9 cellular contexts compared by ENCODE assay signal in the genomic region with DNA sequence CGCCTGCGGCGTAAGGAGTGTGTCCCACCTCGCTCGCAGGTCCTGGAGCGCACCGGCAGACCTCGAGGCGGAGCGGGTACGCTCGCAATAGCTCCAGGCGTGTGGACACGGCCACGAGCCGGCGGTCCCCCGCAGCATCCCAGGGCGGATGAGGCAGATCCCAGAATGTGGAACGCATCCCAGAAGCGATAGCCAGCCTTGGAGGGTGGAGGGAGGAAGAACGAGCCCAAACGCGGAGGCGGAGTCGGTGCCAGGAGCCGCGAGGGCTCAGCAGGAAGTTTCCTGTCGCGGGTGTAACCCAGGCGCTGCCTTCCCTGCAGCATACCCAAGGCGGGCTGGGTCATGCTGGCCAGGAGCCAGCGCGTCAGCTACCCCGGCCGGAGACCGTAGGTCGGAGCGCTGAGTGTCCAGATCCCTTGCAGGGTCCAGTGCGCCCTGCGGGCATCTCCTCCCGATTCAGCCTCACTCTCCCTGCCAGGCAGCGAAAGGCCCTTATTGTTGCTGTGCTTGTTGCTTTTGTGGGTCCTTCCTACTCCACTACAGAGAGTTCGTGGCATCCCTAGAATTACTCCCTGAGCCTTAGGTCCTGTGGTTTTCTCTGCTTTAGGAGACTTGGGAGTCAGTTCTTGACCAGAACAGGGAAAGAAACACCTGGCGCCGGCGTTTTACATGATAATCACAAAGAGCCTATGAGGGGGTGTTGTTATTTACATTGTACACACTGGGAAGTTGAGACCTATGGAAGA. TPM values are rescaled to one million over a fixed set of nuclear protein-coding genes. Genes with fewer than 3 reads are reported as not detected.
DNase-seq lines count a peak whose midpoint lies in the region; ATAC-seq and TF ChIP-seq lines count a peak whose summit lies in the region.
"Had no signal": no experiment of that assay in that cellular context is flagged by ENCODE, and none has a peak within 500 bp of the region (broad histone marks: within the 10 kb centered on the region; RNA-seq: fewer than 3 reads in every experiment).

No MANE protein-coding gene starts in this region.

- intact Hi-C loops in mucosa of descending colon (cut with DNase I, micrococcal nuclease) = loop anchor here in 1 of 2 donors (5.0 kb wide), 1 partner anchor 39 kb away; no protein-coding TSS in a partner anchor

- peaks cover 16% of the 10 kb centered on the region for H3K4me1 ChIP-seq in mucosa of descending colon (ENCODE audit: low read depth)

- TF ChIP-seq CTCF in endothelial cell (IDR thresholded peaks at IDR 0.05; ENCODE audit: unreplicated experiment) (no peak), mucosa of descending colon (IDR thresholded peaks at IDR 0.05) (no peak)

- no peaks in the 10 kb centered on the region for H3K9me3 ChIP-seq in mucosa of descending colon

- H3K4me3 ChIP-seq in mucosa of descending colon = no peak overlapping the region

- H3K9me3 Mint-ChIP-seq in endothelial cell (ENCODE audit: unreplicated experiment) = no peaks in the 10 kb centered on the region

- no peak overlapping the region for H3K27ac Mint-ChIP-seq in endothelial cell (ENCODE audit: unreplicated experiment)

- H3K36me3 ChIP-seq in mucosa of descending colon (ENCODE audit: low read depth) = no peaks in the 10 kb centered on the region

- peaks cover 14% of the 10 kb centered on the region for H3K4me1 Mint-ChIP-seq in endothelial cell (ENCODE audit: unreplicated experiment)

- ATAC-seq in mucosa of descending colon (peak; percentile 96), GM18861 (IDR thresholded peaks at IDR 0.05; ENCODE audit: unreplicated experiment) (no peak)

- peak overlapping the region; percentile 84 for H3K4me3 Mint-ChIP-seq in endothelial cell (ENCODE audit: unreplicated experiment)

- peaks cover 10% of the 10 kb centered on the region for H3K36me3 Mint-ChIP-seq in endothelial cell (ENCODE audit: low read depth, unreplicated experiment)

- DNase-seq in NCI-H1092 treated with DMSO at 0.1 percent for 48 hours (lab: John Stamatoyannopoulos, UW) (peak; percentile 34), NCI-H1092 (lab: John Stamatoyannopoulos, UW) (no peak), endothelial cell (ENCODE audit: low spot score) (peak; percentile 51), mucosa of descending colon (peak; percentile 85 to 90 (median 89)), substantia nigra (lab: John Stamatoyannopoulos, UW) (peak in 20 of 49 donors; percentile 5 to 91 (median 16)), HUDEP-2 (lab: John Stamatoyannopoulos, UW; ENCODE audit: unreplicated experiment in 76 of 76) (no peak)
- DNase-seq in activated CD4-positive, alpha-beta T cell treated with anti-CD3 and anti-CD28 coated beads, Interleukin-2, amount 50 U/mL, for 48 hours = peak; percentile 31 to 46

- peak overlapping the region; percentile 2 for H3K27ac ChIP-seq in substantia nigra (ENCODE audit: low read depth, low read length, poor library complexity, severe bottlenecking)

- peaks cover 7% of the 10 kb centered on the region for H3K27me3 Mint-ChIP-seq in endothelial cell (ENCODE audit: unreplicated experiment)

RNA-seq across cellular contexts. Expression of a gene that starts 27.7 kb away (rescaled TPM):
- total RNA-seq in endothelial cell (ENCODE audit: unreplicated experiment) = 1.9 TPM
- total RNA-seq in mucosa of descending colon = under 1 TPM; 0.13 to 0.17 (median 0.17) TPM
- total RNA-seq: SK-MEL-5 had no signal

RNA-seq across cellular contexts. Expression of a gene that starts 31.4 kb away (rescaled TPM):
- total RNA-seq in endothelial cell (ENCODE audit: unreplicated experiment) (0.10 TPM), mucosa of descending colon (100 to 1,000 TPM; 221 to 764 (median 482) TPM)
- total RNA-seq: SK-MEL-5 had no signal

Comparison
In these comparisons a context has a peak if more than half of its experiments do, and no peak if none do; other contexts are left out.
1. DNase-seq: peak in NCI-H1092 treated with DMSO at 0.1 percent for 48 hours (single experiment), activated CD4-positive, alpha-beta T cell treated with anti-CD3 and anti-CD28 coated beads, Interleukin-2, amount 50 U/mL, for 48 hours (2 of 2), endothelial cell (single experiment) and mucosa of descending colon (3 of 3); none in NCI-H1092 (single experiment) and HUDEP-2 (0 of 76).
2. RNA of a gene that starts 31.4 kb away (total RNA-seq): 221 to 764 TPM in mucosa of descending colon; 0.10 TPM in endothelial cell (single experiment); every median in the first group is over 100 times any median in the second.